ENCODE assay signal across 6 cellular contexts in the genomic region with DNA sequence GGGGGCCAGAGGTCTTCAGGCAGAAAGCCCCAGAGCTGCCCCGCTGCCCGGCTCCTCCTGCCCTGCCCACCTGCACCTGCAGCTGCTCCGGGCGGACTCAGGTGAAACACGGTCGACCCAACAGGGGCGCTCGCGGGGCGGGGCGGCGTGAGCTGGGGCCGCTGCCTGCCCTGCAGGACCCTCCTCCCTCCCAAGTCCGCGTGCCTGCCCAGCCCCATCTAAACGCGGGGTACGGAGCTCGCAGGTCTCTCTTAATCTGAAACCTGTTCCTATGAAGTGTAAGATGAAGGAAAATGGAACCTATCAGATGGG. TPM values are rescaled to one million over a fixed set of nuclear protein-coding genes. Genes with fewer than 3 reads are reported as not detected.
A peak's percentile ranks its signal among the peaks of the same experiment; 100 is the strongest.
DNase-seq lines count a peak whose midpoint lies in the region; ATAC-seq lines count a peak whose summit lies in the region.

No MANE protein-coding gene starts in this region.

- no peak for DNase-seq in activated T-cell treated with anti-CD3 and anti-CD28 coated beads, Interleukin-2, amount 50 U/mL, for 4 hours
- DNase-seq in activated T-cell treated with anti-CD3 and anti-CD28 coated beads for 4 hours, result no peak
- no peak for DNase-seq in effector memory CD8-positive, alpha-beta T cell
- DNase-seq in mucosa of gallbladder (ENCODE audit: low spot score), result no peak

- H3K27ac Mint-ChIP-seq in effector memory CD8-positive, alpha-beta T cell, result peak overlapping the region; percentile 62 to 85

- no peaks in the 10 kb centered on the region for H3K27me3 Mint-ChIP-seq in activated T-cell treated with anti-CD3 and anti-CD28 coated beads, Interleukin-2, amount 50 U/mL, for 4 hours (ENCODE audit: low read depth)
- H3K27me3 Mint-ChIP-seq in effector memory CD8-positive, alpha-beta T cell, result no peaks in the 10 kb centered on the region

- no peaks in the 10 kb centered on the region for H3K9me3 Mint-ChIP-seq in activated T-cell treated with anti-CD3 and anti-CD28 coated beads, Interleukin-2, amount 50 U/mL, for 4 hours
- no peaks in the 10 kb centered on the region for H3K9me3 Mint-ChIP-seq in effector memory CD8-positive, alpha-beta T cell

- peaks cover 2% of the 10 kb centered on the region for H3K27me3 ChIP-seq in thymus (ENCODE audit: control insufficient read depth, insufficient read depth)

- peaks cover 11% of the 10 kb centered on the region for H3K4me1 ChIP-seq in thymus (ENCODE audit: control insufficient read depth, insufficient read depth, low read length)

- 37% methylated on average over 19 of the region's 19 CpGs for WGBS in thymus

- no peak for ATAC-seq in activated T-cell treated with anti-CD3 and anti-CD28 coated beads, Interleukin-2, amount 50 U/mL, for 4 hours
- ATAC-seq in effector memory CD8-positive, alpha-beta T cell (replicated peaks), result no peak
- no peak for ATAC-seq in esophagus mucosa

- peaks cover 76% of the 10 kb centered on the region for H3K36me3 ChIP-seq in thymus (ENCODE audit: control insufficient read depth, insufficient read depth)

- no peaks in the 10 kb centered on the region for H3K9me3 ChIP-seq in thymus (ENCODE audit: control insufficient read depth)

- peaks cover 6% of the 10 kb centered on the region for H3K36me3 Mint-ChIP-seq in activated T-cell treated with anti-CD3 and anti-CD28 coated beads, Interleukin-2, amount 50 U/mL, for 4 hours (ENCODE audit: insufficient read depth)
- H3K36me3 Mint-ChIP-seq in effector memory CD8-positive, alpha-beta T cell (ENCODE audit: insufficient read depth), result peaks cover 46% of the 10 kb centered on the region

- H3K4me1 Mint-ChIP-seq in activated T-cell treated with anti-CD3 and anti-CD28 coated beads, Interleukin-2, amount 50 U/mL, for 4 hours (ENCODE audit: low read depth), result peaks cover 14% of the 10 kb centered on the region
- H3K4me1 Mint-ChIP-seq in effector memory CD8-positive, alpha-beta T cell (ENCODE audit: low read depth in 2 of 2), result peaks cover 16 to 18% of the 10 kb centered on the region in 2 donors

- H3K4me3 Mint-ChIP-seq in activated T-cell treated with anti-CD3 and anti-CD28 coated beads, Interleukin-2, amount 50 U/mL, for 4 hours, result peak overlapping the region; percentile 78
- peak overlapping the region; percentile 83 to 86 for H3K4me3 Mint-ChIP-seq in effector memory CD8-positive, alpha-beta T cell

- peak overlapping the region; percentile 48 for H3K4me3 ChIP-seq in thymus (ENCODE audit: low read length)

- H3K27ac ChIP-seq in thymus (ENCODE audit: low read depth), result no peak overlapping the region

RNA-seq across cellular contexts. Expression of gene GNPTG, which starts 28.1 kb away (rescaled TPM):
- total RNA-seq in activated T-cell treated with anti-CD3 and anti-CD28 coated beads, Interleukin-2, amount 50 U/mL, for 4 hours, result 10 to 100 TPM; 21.8 to 27.4 (median 23.1) TPM
- polyA plus RNA-seq in thymus, result 61.3 TPM
- 86.6 TPM for total RNA-seq in mucosa of gallbladder
- 25.7 TPM for total RNA-seq in esophagus mucosa

RNA-seq across cellular contexts. Expression of gene TSR3, which starts 28.1 kb away (rescaled TPM):
- total RNA-seq in activated T-cell treated with anti-CD3 and anti-CD28 coated beads, Interleukin-2, amount 50 U/mL, for 4 hours, result 100 to 1,000 TPM; 108 to 133 (median 112) TPM
- 46.8 TPM for polyA plus RNA-seq in thymus
- total RNA-seq in mucosa of gallbladder, result 51.2 TPM
- 42.6 TPM for total RNA-seq in esophagus mucosa

RNA-seq across cellular contexts. Expression of gene UNKL, which starts 34.7 kb away (rescaled TPM):
- total RNA-seq in activated T-cell treated with anti-CD3 and anti-CD28 coated beads, Interleukin-2, amount 50 U/mL, for 4 hours, result 10 to 100 TPM; 24.5 to 30.2 (median 29.0) TPM
- polyA plus RNA-seq in thymus, result 21.9 TPM
- total RNA-seq in mucosa of gallbladder (32.6 TPM), esophagus mucosa (5.3 TPM)

RNA-seq across cellular contexts. Expression of gene UQCC4, which starts 40.7 kb away (rescaled TPM):
- 10 to 100 TPM; 31.8 to 34.6 (median 33.1) TPM for total RNA-seq in activated T-cell treated with anti-CD3 and anti-CD28 coated beads, Interleukin-2, amount 50 U/mL, for 4 hours
- 24.4 TPM for polyA plus RNA-seq in thymus
- total RNA-seq in mucosa of gallbladder (8.7 TPM), esophagus mucosa (13.7 TPM)

RNA-seq across cellular contexts. Expression of gene BAIAP3, which starts 46.4 kb away (rescaled TPM):
- under 1 TPM; 0.08 to 0.24 (median 0.16) TPM for total RNA-seq in activated T-cell treated with anti-CD3 and anti-CD28 coated beads, Interleukin-2, amount 50 U/mL, for 4 hours
- polyA plus RNA-seq in thymus, result 5.4 TPM
- total RNA-seq in mucosa of gallbladder (2.6 TPM), esophagus mucosa (2.0 TPM)
